In the genomic region with DNA sequence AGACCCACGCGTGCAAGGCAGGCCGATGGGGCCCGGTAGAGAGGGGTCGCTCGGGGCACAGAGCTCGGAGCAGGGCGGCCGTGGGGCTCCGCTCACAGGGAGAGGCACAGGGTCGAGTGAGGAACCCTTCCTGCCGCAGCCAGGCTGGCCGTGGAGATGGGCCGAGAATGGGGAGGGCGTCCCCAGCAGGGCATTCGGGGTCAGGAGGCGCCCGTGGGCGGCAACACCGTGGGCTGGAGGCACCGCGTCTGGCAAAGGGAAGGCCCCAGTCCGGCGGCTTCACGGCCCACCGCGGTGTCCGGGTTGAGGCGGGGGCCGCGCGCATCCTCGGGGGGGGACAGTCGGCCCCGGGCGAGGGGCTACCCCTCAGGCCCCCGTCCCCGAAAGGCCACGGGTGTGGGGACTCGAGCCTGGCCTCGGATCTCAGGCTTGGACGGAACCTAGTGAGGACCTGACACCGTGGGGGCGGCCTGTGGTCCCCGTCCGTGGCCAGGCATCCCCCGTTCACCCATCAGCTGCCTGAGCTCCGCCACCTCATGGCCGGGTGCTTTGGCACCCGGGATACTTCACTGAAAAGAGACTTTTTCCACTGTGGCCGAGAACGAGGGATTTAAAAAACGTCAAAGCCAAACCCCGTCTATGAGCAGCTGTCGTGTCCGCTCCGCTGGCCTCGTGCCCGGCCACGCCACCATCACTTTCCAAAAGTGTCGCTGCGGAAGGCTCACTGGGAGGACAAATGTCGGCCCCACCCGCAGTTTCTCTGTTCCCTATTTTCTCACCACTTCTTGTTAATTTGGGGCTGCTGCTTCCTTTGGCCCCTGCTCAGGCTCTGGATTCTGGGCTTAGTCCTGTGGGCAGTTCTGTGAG, we compare ENCODE assay signal across 14 cellular contexts.
DNase-seq lines count a peak whose midpoint lies in the region; ATAC-seq and TF ChIP-seq lines count a peak whose summit lies in the region.
"Had no signal": no experiment of that assay in that cellular context is flagged by ENCODE, and none has a peak within 500 bp of the region (broad histone marks: within the 10 kb centered on the region; RNA-seq: fewer than 3 reads in every experiment).

No MANE protein-coding gene starts in this region.

- no peaks in the 10 kb centered on the region for H3K9me3 Mint-ChIP-seq in activated CD4-positive, alpha-beta memory T cell treated with anti-CD3 and anti-CD28 coated beads for 36 hours
- no peaks in the 10 kb centered on the region for H3K9me3 Mint-ChIP-seq in activated CD4-positive, alpha-beta memory T cell treated with anti-CD3 and anti-CD28 coated beads, Interleukin-2, amount 10 ng/mL, durations not matched to agents 7 days and 5 days
- H3K9me3 Mint-ChIP-seq: activated naive CD4-positive, alpha-beta T cell treated with anti-CD3 and anti-CD28 coated beads, Interleukin-2, amount 50 U/mL, for 72 hours had no signal

- H3K27ac ChIP-seq in mesenchymal stem cell (ENCODE audit: low read length, poor library complexity, severe bottlenecking): no peak overlapping the region
- peak overlapping the region; percentile 30 for H3K27ac ChIP-seq in upper lobe of right lung

- DNase-seq in activated CD4-positive, alpha-beta memory T cell treated with anti-CD3 and anti-CD28 coated beads for 36 hours: peak; percentile 3
- DNase-seq in activated CD4-positive, alpha-beta memory T cell treated with anti-CD3 and anti-CD28 coated beads, Interleukin-2, amount 10 ng/mL, durations not matched to agents 7 days and 5 days: no peak
- DNase-seq in ecto neural progenitor cell (ENCODE audit: low spot score) (peak; percentile 46), mesenchymal stem cell (no peak), upper lobe of right lung (no peak), GM10266 (ENCODE audit: extremely low spot score) (no peak)
- DNase-seq: ACHN; activated CD4-positive, alpha-beta T cell treated with anti-CD3 and anti-CD28 coated beads, Interleukin-2, amount 50 U/mL, for 4 hours; midbrain; NCI-H226 had no signal

- no peak overlapping the region for H3K18ac ChIP-seq in mesenchymal stem cell (ENCODE audit: low read depth in 1 of 2, low read length in 2 of 2)

- peak; percentile 63 for ATAC-seq in upper lobe of right lung
- ATAC-seq in GM18907 (IDR thresholded peaks at IDR 0.05; ENCODE audit: unreplicated experiment): no peak
- no peak for ATAC-seq in HG02970 (IDR thresholded peaks at IDR 0.05; ENCODE audit: low FRiP score, unreplicated experiment)
- ATAC-seq: activated naive CD4-positive, alpha-beta T cell treated with anti-CD3 and anti-CD28 coated beads, Interleukin-2, amount 50 U/mL, for 72 hours had no signal

- H3K27me3 ChIP-seq in mesenchymal stem cell (ENCODE audit: control insufficient read depth in 1 of 2, insufficient read depth in 1 of 2, low read length in 2 of 2): no peaks in the 10 kb centered on the region
- no peaks in the 10 kb centered on the region for H3K27me3 ChIP-seq in upper lobe of right lung

- CTCF ChIA-PET in activated CD4-positive, alpha-beta memory T cell treated with anti-CD3 and anti-CD28 coated beads for 36 hours (lab: Charles Lee): no interaction called here
- CTCF ChIA-PET in activated CD4-positive, alpha-beta memory T cell treated with anti-CD3 and anti-CD28 coated beads, Interleukin-2, amount 10 ng/mL, durations not matched to agents 7 days and 5 days (lab: Charles Lee): no interaction called here

- no peak overlapping the region for H3K23ac ChIP-seq in mesenchymal stem cell (ENCODE audit: low read length in 2 of 2)

- H3K4me3 ChIP-seq in mesenchymal stem cell (ENCODE audit: insufficient read depth in 1 of 2, low read depth in 1 of 2, low read length in 2 of 2) (no peak overlapping the region), upper lobe of right lung (no peak overlapping the region)
- H3K4me3 ChIP-seq: dorsolateral prefrontal cortex had no signal

- H3K36me3 ChIP-seq in mesenchymal stem cell (ENCODE audit: control insufficient read depth in 1 of 2, insufficient read depth in 2 of 2, low read depth in 1 of 2, low read length in 2 of 2) (no peaks in the 10 kb centered on the region), upper lobe of right lung (no peaks in the 10 kb centered on the region)

- no peak overlapping the region for H3K27ac Mint-ChIP-seq in activated CD4-positive, alpha-beta memory T cell treated with anti-CD3 and anti-CD28 coated beads for 36 hours
- H3K27ac Mint-ChIP-seq in activated CD4-positive, alpha-beta memory T cell treated with anti-CD3 and anti-CD28 coated beads, Interleukin-2, amount 10 ng/mL, durations not matched to agents 7 days and 5 days: no peak overlapping the region
- H3K27ac Mint-ChIP-seq: activated naive CD4-positive, alpha-beta T cell treated with anti-CD3 and anti-CD28 coated beads, Interleukin-2, amount 50 U/mL, for 72 hours had no signal

- H2BK5ac ChIP-seq in mesenchymal stem cell (ENCODE audit: low read depth, low read length, poor library complexity, severe bottlenecking): no peak overlapping the region

- 93% methylated on average over 63 of the region's 64 CpGs for WGBS in mesenchymal stem cell

- POLR2A ChIA-PET in activated CD4-positive, alpha-beta memory T cell treated with anti-CD3 and anti-CD28 coated beads for 36 hours (lab: Charles Lee): no interaction called here
- POLR2A ChIA-PET in activated CD4-positive, alpha-beta memory T cell treated with anti-CD3 and anti-CD28 coated beads, Interleukin-2, amount 10 ng/mL, durations not matched to agents 7 days and 5 days (lab: Charles Lee): no interaction called here

- H3K4me1 ChIP-seq in mesenchymal stem cell (ENCODE audit: control insufficient read depth, insufficient read depth, low read depth, low read length) (peaks cover 57% of the 10 kb centered on the region), upper lobe of right lung (peaks cover 11% of the 10 kb centered on the region)

- H3K14ac ChIP-seq in mesenchymal stem cell (ENCODE audit: low read length in 2 of 2): no peak overlapping the region

- intact Hi-C loops in activated CD4-positive, alpha-beta memory T cell treated with anti-CD3 and anti-CD28 coated beads for 36 hours (cut with micrococcal nuclease): no loop called here
- intact Hi-C loops in upper lobe of right lung (cut with DNase I): no loop called here

- H2BK12ac ChIP-seq in mesenchymal stem cell (ENCODE audit: low read length in 2 of 2): no peak overlapping the region

- no peak overlapping the region for H2BK120ac ChIP-seq in mesenchymal stem cell (ENCODE audit: low read depth, low read length)

- H3K27me3 Mint-ChIP-seq in activated CD4-positive, alpha-beta memory T cell treated with anti-CD3 and anti-CD28 coated beads for 36 hours: peaks cover 2% of the 10 kb centered on the region
- peaks cover 14% of the 10 kb centered on the region for H3K27me3 Mint-ChIP-seq in activated CD4-positive, alpha-beta memory T cell treated with anti-CD3 and anti-CD28 coated beads, Interleukin-2, amount 10 ng/mL, durations not matched to agents 7 days and 5 days

- H2AK5ac ChIP-seq in mesenchymal stem cell (ENCODE audit: low read length, severe bottlenecking): peak overlapping the region; percentile 87

- no peaks in the 10 kb centered on the region for H3K79me1 ChIP-seq in mesenchymal stem cell (replicated peaks; ENCODE audit: low read length, poor library complexity, severe bottlenecking)

- TF ChIP-seq CTCF in upper lobe of right lung (IDR thresholded peaks at IDR 0.05) (no peak), GM10266 (IDR thresholded peaks at IDR 0.05; ENCODE audit: control insufficient read depth, insufficient read depth, low read depth, missing control alignments) (no peak)

- no peak overlapping the region for H2BK15ac ChIP-seq in mesenchymal stem cell (ENCODE audit: low read depth, poor library complexity, severe bottlenecking)

- H3K9me3 ChIP-seq in mesenchymal stem cell (ENCODE audit: control insufficient read depth, low read length) (no peaks in the 10 kb centered on the region), upper lobe of right lung (no peaks in the 10 kb centered on the region)

- H4K91ac ChIP-seq in mesenchymal stem cell (ENCODE audit: low read length): no peak overlapping the region

- H3K4me1 Mint-ChIP-seq in activated CD4-positive, alpha-beta memory T cell treated with anti-CD3 and anti-CD28 coated beads for 36 hours (ENCODE audit: low read depth): peaks cover 4% of the 10 kb centered on the region
- H3K4me1 Mint-ChIP-seq in activated CD4-positive, alpha-beta memory T cell treated with anti-CD3 and anti-CD28 coated beads, Interleukin-2, amount 10 ng/mL, durations not matched to agents 7 days and 5 days: peaks cover 17% of the 10 kb centered on the region

- no peaks in the 10 kb centered on the region for H3K36me3 Mint-ChIP-seq in activated CD4-positive, alpha-beta memory T cell treated with anti-CD3 and anti-CD28 coated beads for 36 hours
- H3K36me3 Mint-ChIP-seq in activated CD4-positive, alpha-beta memory T cell treated with anti-CD3 and anti-CD28 coated beads, Interleukin-2, amount 10 ng/mL, durations not matched to agents 7 days and 5 days (ENCODE audit: low read depth): no peaks in the 10 kb centered on the region
- H3K36me3 Mint-ChIP-seq: activated naive CD4-positive, alpha-beta T cell treated with anti-CD3 and anti-CD28 coated beads, Interleukin-2, amount 50 U/mL, for 72 hours had no signal

- no peak overlapping the region for H3K4me3 Mint-ChIP-seq in activated CD4-positive, alpha-beta memory T cell treated with anti-CD3 and anti-CD28 coated beads for 36 hours
- H3K4me3 Mint-ChIP-seq in activated CD4-positive, alpha-beta memory T cell treated with anti-CD3 and anti-CD28 coated beads, Interleukin-2, amount 10 ng/mL, durations not matched to agents 7 days and 5 days: no peak overlapping the region

- no peak overlapping the region for H3K4me2 ChIP-seq in mesenchymal stem cell (ENCODE audit: low read length, poor library complexity, severe bottlenecking)

- no peak overlapping the region for H3K4ac ChIP-seq in mesenchymal stem cell (ENCODE audit: low read depth in 1 of 2, low read length in 2 of 2)

- H3K9ac ChIP-seq in mesenchymal stem cell (ENCODE audit: low read length): no peak overlapping the region

- no peak overlapping the region for H2AFZ ChIP-seq in mesenchymal stem cell (ENCODE audit: low read depth, low read length)

- no peak overlapping the region for H4K8ac ChIP-seq in mesenchymal stem cell (ENCODE audit: low read length)

Comparison
In these comparisons a context has a peak if more than half of its experiments do, and no peak if none do; other contexts are left out.
1. DNase-seq: peak in activated CD4-positive, alpha-beta memory T cell treated with anti-CD3 and anti-CD28 coated beads for 36 hours (single experiment) and ecto neural progenitor cell (single experiment); none in activated CD4-positive, alpha-beta memory T cell treated with anti-CD3 and anti-CD28 coated beads, Interleukin-2, amount 10 ng/mL, durations not matched to agents 7 days and 5 days (single experiment), mesenchymal stem cell (single experiment), upper lobe of right lung (single experiment) and GM10266 (single experiment).